ENCODE assay signal across 8 cellular contexts in genomic region chr2:85705680-85706039, GRCh38. TPM values are rescaled to one million over a fixed set of nuclear protein-coding genes. Genes with fewer than 3 reads are reported as not detected.
DNase-seq lines count a peak whose midpoint lies in the region; TF ChIP-seq lines count a peak whose summit lies in the region.

No MANE protein-coding gene starts in this region.

- H3K9me3 Mint-ChIP-seq in MCF 10A (ENCODE audit: unreplicated experiment): peaks cover 7% of the 10 kb centered on the region

- no peaks in the 10 kb centered on the region for H3K36me3 Mint-ChIP-seq in MCF 10A (ENCODE audit: insufficient read depth, unreplicated experiment)

- no peaks in the 10 kb centered on the region for H3K27me3 ChIP-seq in prostate gland (replicated peaks; ENCODE audit: insufficient read depth)

- intact Hi-C loops in MCF 10A (cut with micrococcal nuclease) (no loop called here), lower leg skin (cut with DNase I; ENCODE audit: low total_unique reads) (no loop called here), prostate gland (cut with DNase I) (no loop called here)

- no peak overlapping the region for H3K27ac ChIP-seq in prostate gland

- TF ChIP-seq CTCF in MCF 10A (IDR thresholded peaks at IDR 0.05; ENCODE audit: unreplicated experiment): no peak
- TF ChIP-seq CTCF in lower leg skin (IDR thresholded peaks at IDR 0.05): no peak
- TF ChIP-seq CTCF in prostate gland (IDR thresholded peaks at IDR 0.05): no peak

- DNase-seq in ACHN: peak; percentile 67
- DNase-seq in HT1080 (ENCODE audit: low read depth): peak; percentile 74
- peak; percentile 99 for DNase-seq in MCF 10A (ENCODE audit: unreplicated experiment)
- peak; percentile 85 to 90 for DNase-seq in lower leg skin (ENCODE audit: low spot score in 2 of 2)
- no peak for DNase-seq in inferior parietal cortex (ENCODE audit: extremely low spot score)
- no peak for DNase-seq in HT-29 (ENCODE audit: low spot score)
- no peak for DNase-seq in NCI-H1417 (lab: John Stamatoyannopoulos, UW)
- no peak for DNase-seq in prostate gland (ENCODE audit: low spot score)

- H3K4me3 ChIP-seq in lower leg skin (ENCODE audit: low read depth, poor library complexity, severe bottlenecking) (no peak overlapping the region), prostate gland (no peak overlapping the region)

- H3K27me3 Mint-ChIP-seq in MCF 10A (ENCODE audit: insufficient read depth, unreplicated experiment): no peaks in the 10 kb centered on the region

- peak overlapping the region; percentile 94 for H3K27ac Mint-ChIP-seq in MCF 10A (ENCODE audit: low read depth, unreplicated experiment)

- in situ Hi-C loops in ACHN (cut with HindIII; ENCODE audit: low pct_ligation_motif_present, low pct_unique_long_range_greater_than_20kb, low sequenced_read_pairs): loop anchor here (25.0 kb wide), 1 partner anchor 107 kb away; no protein-coding TSS in a partner anchor

- no peaks in the 10 kb centered on the region for H3K4me1 ChIP-seq in prostate gland (replicated peaks)

- CTCF ChIA-PET in MCF 10A (lab: Yijun Ruan, JAX): interaction anchor here (0.6 to 8.9 kb wide), 16 partner anchors 9 to 488 kb away, joined by 3 to 166 read pairs (median 4); no protein-coding TSS in a partner anchor

- TF ChIP-seq POLR2A in lower leg skin (IDR thresholded peaks at IDR 0.05) (no peak), prostate gland (IDR thresholded peaks at IDR 0.05) (no peak)

- WGBS in lower leg skin, 2 donors: 47 to 67% methylated on average over 2 of the region's 2 CpGs
- WGBS in prostate gland: 93% methylated on average over 2 of the region's 2 CpGs

- POLR2A ChIA-PET in MCF 10A (lab: Yijun Ruan, JAX): interaction anchor here (0.7 to 2.1 kb wide), 10 partner anchors 18 to 168 kb away, joined by 3 to 22 read pairs (median 4); no protein-coding TSS in a partner anchor

- peak overlapping the region; percentile 55 for H3K4me3 Mint-ChIP-seq in MCF 10A (ENCODE audit: unreplicated experiment)

- BruUV-seq in MCF 10A (replicated peaks; lab: Mats Ljungman, UMichigan): no TSS peak

- peaks cover 70% of the 10 kb centered on the region for H3K4me1 Mint-ChIP-seq in MCF 10A (ENCODE audit: insufficient read depth, unreplicated experiment)

- no peaks in the 10 kb centered on the region for H3K9me3 ChIP-seq in prostate gland

- H3K36me3 ChIP-seq in prostate gland: no peaks in the 10 kb centered on the region

RNA-seq across cellular contexts. Expression of gene GNLY, which starts 11.5 kb away (rescaled TPM):
- total RNA-seq in HT1080 (2014; rRNA removed; shearing (Covaris generic)): not detected in 2 replicates
- not detected in 2 replicates for polyA plus RNA-seq in HT1080 (2015; cell fraction: cytosol; rRNA removed)
- not detected in 2 replicates for polyA plus RNA-seq in HT1080 (2015; cell fraction: nucleus; rRNA removed)
- total RNA-seq in MCF 10A (2022): not detected in 2 replicates
- 1 to 10 TPM in 2 of 4 donors, under 1 TPM in 1, not detected in 1; 0.42 to 3.6 (median 1.3) TPM for total RNA-seq in lower leg skin
- total RNA-seq in HT-29 (2014; rRNA removed; shearing (Covaris generic)): not detected in 2 replicates
- under 1 TPM; 0.36 to 0.68 TPM for total RNA-seq in prostate gland

RNA-seq across cellular contexts. Expression of gene SFTPB, which starts 37.7 kb away (rescaled TPM):
- not detected in 2 replicates for total RNA-seq in HT1080 (2014; rRNA removed; shearing (Covaris generic))
- polyA plus RNA-seq in HT1080 (2015; cell fraction: cytosol; rRNA removed): not detected in 2 replicates
- polyA plus RNA-seq in HT1080 (2015; cell fraction: nucleus; rRNA removed): not detected in 2 replicates
- 0.26 and 0.32 TPM in 2 replicates for total RNA-seq in MCF 10A (2022)
- not detected for total RNA-seq in lower leg skin
- total RNA-seq in HT-29 (2014; rRNA removed; shearing (Covaris generic)): not detected in 2 replicates
- total RNA-seq in prostate gland: under 1 TPM in 1 of 2 donors, not detected in 1; 0.59 TPM

RNA-seq across cellular contexts. Expression of gene ATOH8, which starts 48.1 kb away (rescaled TPM):
- total RNA-seq in HT1080 (2014; rRNA removed; shearing (Covaris generic)): 2.1 and 3.8 TPM in 2 replicates
- polyA plus RNA-seq in HT1080 (2015; cell fraction: cytosol; rRNA removed): 4.1 and 4.5 TPM in 2 replicates
- polyA plus RNA-seq in HT1080 (2015; cell fraction: nucleus; rRNA removed): 2.9 and 3.6 TPM in 2 replicates
- 0.72 and 1.2 TPM in 2 replicates for total RNA-seq in MCF 10A (2022)
- 10 to 100 TPM; 27.3 to 79.8 (median 33.7) TPM for total RNA-seq in lower leg skin
- 1.0 and 2.3 TPM in 2 replicates for total RNA-seq in HT-29 (2014; rRNA removed; shearing (Covaris generic))
- total RNA-seq in prostate gland: 10 to 100 TPM; 40.1 to 49.8 TPM

Comparison
In these comparisons a context has a peak if more than half of its experiments do, and no peak if none do; other contexts are left out.
1. DNase-seq: peak in ACHN (single experiment), HT1080 (single experiment), MCF 10A (single experiment) and lower leg skin (2 of 2); none in inferior parietal cortex (single experiment), HT-29 (single experiment), NCI-H1417 (0 of 3) and prostate gland (single experiment).